Comparison of ENCODE assay signal across 12 cellular contexts in the genomic region with DNA sequence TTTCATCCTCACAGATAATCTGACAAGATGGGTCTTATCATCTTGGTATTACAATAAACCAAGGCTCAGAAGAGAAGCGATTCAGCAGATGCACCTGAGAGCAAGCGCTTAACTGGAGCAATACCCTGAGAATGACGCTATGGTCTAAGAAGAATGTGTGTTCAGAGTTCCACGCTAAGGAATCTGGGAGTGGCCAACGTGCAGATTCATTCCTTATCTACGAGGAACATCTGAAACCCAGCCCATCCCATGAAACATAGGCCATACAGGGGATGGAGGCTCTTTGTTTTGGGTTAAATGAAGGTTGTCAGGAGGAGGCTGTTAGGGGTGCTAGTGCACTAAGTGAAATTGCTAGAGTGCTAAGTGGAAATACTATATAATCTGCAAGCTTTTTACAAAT. TPM values are rescaled to one million over a fixed set of nuclear protein-coding genes. Genes with fewer than 3 reads are reported as not detected.
A peak's percentile ranks its signal among the peaks of the same experiment; 100 is the strongest.
DNase-seq lines count a peak whose midpoint lies in the region; ATAC-seq, FAIRE-seq and TF ChIP-seq lines count a peak whose summit lies in the region.
"Had no signal": no experiment of that assay in that cellular context is flagged by ENCODE, and none has a peak within 500 bp of the region (broad histone marks: within the 10 kb centered on the region; RNA-seq: fewer than 3 reads in every experiment).

No MANE protein-coding gene starts in this region.

- ATAC-seq in left colon, result peak; percentile 38
- no peak for ATAC-seq in GM18520 (IDR thresholded peaks at IDR 0.05; ENCODE audit: unreplicated experiment)
- ATAC-seq: SK-N-SH treated with all-trans-retinoic acid at 6 μM for 48 hours had no signal

- H3K4me1 ChIP-seq in CD8-positive, alpha-beta memory T cell (ENCODE audit: insufficient read depth, low read length), result peaks cover 66% of the 10 kb centered on the region
- peaks cover 0 to 12% of the 10 kb centered on the region in 2 experiments; a peak in 2 of 4 replicates for H3K4me1 ChIP-seq in SK-N-SH (ENCODE audit: control insufficient read depth in 1 of 2, insufficient read depth in 2 of 2, low read depth in 1 of 2, low read length in 1 of 2)
- H3K4me1 ChIP-seq in uterus, result no peaks in the 10 kb centered on the region

- POLR2A ChIA-PET in CD8-positive, alpha-beta memory T cell (lab: Charles Lee), result interaction anchor here (1.1 to 1.6 kb wide), 2 partner anchors 25 to 56 kb away, joined by 4 to 9 read pairs; no protein-coding TSS in a partner anchor
- POLR2A ChIA-PET in activated CD4-positive, alpha-beta memory T cell treated with anti-CD3 and anti-CD28 coated beads, Interleukin-2, amount 10 ng/mL, durations not matched to agents 7 days and 5 days (lab: Charles Lee), result interaction anchor here (0.7 to 5.5 kb wide), 11 partner anchors 25 to 275 kb away, joined by 3 to 21 read pairs (median 8); partner anchors contain the start of genes KDM8 and NSMCE1
- POLR2A ChIA-PET in SK-N-SH (lab: Yijun Ruan, JAX), result interaction anchor here (1.5 kb wide), 1 partner anchor 29 kb away, joined by 6 read pairs; the partner anchor contains the start of gene KDM8

- H3K9me3 ChIP-seq in CD8-positive, alpha-beta memory T cell (ENCODE audit: low read length), result no peaks in the 10 kb centered on the region
- H3K9me3 ChIP-seq in SK-N-SH (no peaks in the 10 kb centered on the region), uterus (no peaks in the 10 kb centered on the region)

- H3K36me3 Mint-ChIP-seq in CD8-positive, alpha-beta memory T cell, result no peaks in the 10 kb centered on the region
- H3K36me3 Mint-ChIP-seq in activated CD4-positive, alpha-beta memory T cell treated with anti-CD3 and anti-CD28 coated beads, Interleukin-2, amount 10 ng/mL, durations not matched to agents 7 days and 5 days (ENCODE audit: low read depth), result peaks cover 11% of the 10 kb centered on the region
- H3K36me3 Mint-ChIP-seq in T-helper 2 cell treated with Interferon-gamma antibody and Interleukin-4, amounts not matched to agents 5 μg/mL and 100 μg/mL, for 36 hours (ENCODE audit: low read depth), result peaks cover 10% of the 10 kb centered on the region

- peaks cover 0 to 2% (median 1%) of the 10 kb centered on the region in 5 donors for H3K9me3 Mint-ChIP-seq in CD8-positive, alpha-beta memory T cell
- H3K9me3 Mint-ChIP-seq in activated CD4-positive, alpha-beta memory T cell treated with anti-CD3 and anti-CD28 coated beads, Interleukin-2, amount 10 ng/mL, durations not matched to agents 7 days and 5 days, result peaks cover 10% of the 10 kb centered on the region
- peaks cover 14% of the 10 kb centered on the region for H3K9me3 Mint-ChIP-seq in T-helper 2 cell treated with Interferon-gamma antibody and Interleukin-4, amounts not matched to agents 5 μg/mL and 100 μg/mL, for 36 hours

- peaks cover 52 to 72% (median 63%) of the 10 kb centered on the region in 3 donors for H3K4me1 Mint-ChIP-seq in CD8-positive, alpha-beta memory T cell
- H3K4me1 Mint-ChIP-seq in activated CD4-positive, alpha-beta memory T cell treated with anti-CD3 and anti-CD28 coated beads, Interleukin-2, amount 10 ng/mL, durations not matched to agents 7 days and 5 days, result peaks cover 76% of the 10 kb centered on the region
- peaks cover 65% of the 10 kb centered on the region for H3K4me1 Mint-ChIP-seq in T-helper 2 cell treated with Interferon-gamma antibody and Interleukin-4, amounts not matched to agents 5 μg/mL and 100 μg/mL, for 36 hours (ENCODE audit: low read depth)

- H3K9me2 ChIP-seq in SK-N-SH, result no peaks in the 10 kb centered on the region

- H3K9ac ChIP-seq in SK-N-SH, result no peak overlapping the region

- TF ChIP-seq POLR2A in uterus (IDR thresholded peaks at IDR 0.05), result no peak

- no peak overlapping the region for H2AFZ ChIP-seq in SK-N-SH (ENCODE audit: low read depth)

- 54% methylated on average over 6 of the region's 6 CpGs for WGBS in SK-N-SH (ENCODE audit: low lambda C conversion rate)

- DNase-seq in CD8-positive, alpha-beta memory T cell, result no peak
- DNase-seq in HTR-8/SVneo (ENCODE audit: insufficient read length, low spot score), result peak; percentile 21
- no peak for DNase-seq in activated CD4-positive, alpha-beta memory T cell treated with anti-CD3 and anti-CD28 coated beads, Interleukin-2, amount 10 ng/mL, durations not matched to agents 7 days and 5 days
- no peak for DNase-seq in left colon
- DNase-seq in SK-N-SH, result no peak
- no peak for DNase-seq in T-helper 2 cell treated with Interferon-gamma antibody and Interleukin-4, amounts not matched to agents 5 μg/mL and 100 μg/mL, for 36 hours (ENCODE audit: low spot score)
- DNase-seq in uterus, result no peak
- DNase-seq: NCI-H1092 treated with DMSO at 0.1 percent for 48 hours had no signal

- no peak overlapping the region for H3K27ac ChIP-seq in CD8-positive, alpha-beta memory T cell (ENCODE audit: low read depth, low read length)
- H3K27ac ChIP-seq in SK-N-SH (ENCODE audit: low read depth in 2 of 2, low read length in 1 of 2) (peak overlapping the region in 1 of 2 experiments; percentile 61; a peak in 1 of 4 replicates), uterus (no peak overlapping the region)

- no peaks in the 10 kb centered on the region for H3K79me2 ChIP-seq in SK-N-SH (ENCODE audit: insufficient read depth)

- no peaks in the 10 kb centered on the region for H4K20me1 ChIP-seq in SK-N-SH (ENCODE audit: insufficient read depth)

- no peak for FAIRE-seq in HTR-8/SVneo (lab: Jason Lieb, UNC)

- intact Hi-C loops in left colon (cut with DNase I, micrococcal nuclease), result no loop called here
- intact Hi-C loops in uterus (cut with DNase I; ENCODE audit: low total_unique reads), result loop anchor here (5.0 kb wide), 1 partner anchor 283 kb away; no protein-coding TSS in a partner anchor

- H3K27me3 Mint-ChIP-seq in CD8-positive, alpha-beta memory T cell, result no peaks in the 10 kb centered on the region
- H3K27me3 Mint-ChIP-seq in activated CD4-positive, alpha-beta memory T cell treated with anti-CD3 and anti-CD28 coated beads, Interleukin-2, amount 10 ng/mL, durations not matched to agents 7 days and 5 days, result no peaks in the 10 kb centered on the region
- no peaks in the 10 kb centered on the region for H3K27me3 Mint-ChIP-seq in T-helper 2 cell treated with Interferon-gamma antibody and Interleukin-4, amounts not matched to agents 5 μg/mL and 100 μg/mL, for 36 hours (ENCODE audit: low read depth)
- H3K27me3 Mint-ChIP-seq: memory B cell; stimulated activated naive CD8-positive, alpha-beta T cell treated with anti-CD3 and anti-CD28 coated beads, Interleukin-15, amount 100 ng/mL, for 72 hours had no signal

- TF ChIP-seq CTCF in SK-N-SH (IDR thresholded peaks at IDR 0.05), result no peak
- TF ChIP-seq CTCF in uterus (IDR thresholded peaks at IDR 0.05), result no peak

- TF ChIP-seq RAD21 in SK-N-SH (IDR thresholded peaks at IDR 0.05; ENCODE audit: low read length), result no peak

- no peaks in the 10 kb centered on the region for H3K27me3 ChIP-seq in CD8-positive, alpha-beta memory T cell (ENCODE audit: insufficient read depth, low read length, poor library complexity, severe bottlenecking)
- no peaks in the 10 kb centered on the region for H3K27me3 ChIP-seq in SK-N-SH (ENCODE audit: insufficient read depth)
- no peaks in the 10 kb centered on the region for H3K27me3 ChIP-seq in uterus

- H3K27ac Mint-ChIP-seq in CD8-positive, alpha-beta memory T cell, result peak overlapping the region; percentile 90 to 99 (median 94)
- H3K27ac Mint-ChIP-seq in activated CD4-positive, alpha-beta memory T cell treated with anti-CD3 and anti-CD28 coated beads, Interleukin-2, amount 10 ng/mL, durations not matched to agents 7 days and 5 days, result peak overlapping the region; percentile 93
- H3K27ac Mint-ChIP-seq in T-helper 2 cell treated with Interferon-gamma antibody and Interleukin-4, amounts not matched to agents 5 μg/mL and 100 μg/mL, for 36 hours, result no peak overlapping the region
- H3K27ac Mint-ChIP-seq: memory B cell had no signal

- H3K4me3 Mint-ChIP-seq in CD8-positive, alpha-beta memory T cell, result no peak overlapping the region
- H3K4me3 Mint-ChIP-seq in activated CD4-positive, alpha-beta memory T cell treated with anti-CD3 and anti-CD28 coated beads, Interleukin-2, amount 10 ng/mL, durations not matched to agents 7 days and 5 days, result no peak overlapping the region
- H3K4me3 Mint-ChIP-seq in T-helper 2 cell treated with Interferon-gamma antibody and Interleukin-4, amounts not matched to agents 5 μg/mL and 100 μg/mL, for 36 hours, result no peak overlapping the region
- H3K4me3 Mint-ChIP-seq: memory B cell had no signal

- H3K4me2 ChIP-seq in SK-N-SH, result no peak overlapping the region

- TF ChIP-seq EP300 in SK-N-SH (IDR thresholded peaks at IDR 0.05; ENCODE audit: borderline replicate concordance in 1 of 2, low read depth in 1 of 2, low read length in 1 of 2), result no peak

- CTCF ChIA-PET in CD8-positive, alpha-beta memory T cell (lab: Charles Lee), result interaction anchor here (1.4 to 7.3 kb wide), 7 partner anchors 19 to 289 kb away, joined by 6 to 104 read pairs (median 16); no protein-coding TSS in a partner anchor
- CTCF ChIA-PET in activated CD4-positive, alpha-beta memory T cell treated with anti-CD3 and anti-CD28 coated beads, Interleukin-2, amount 10 ng/mL, durations not matched to agents 7 days and 5 days (lab: Charles Lee), result interaction anchor here (1.1 to 1.8 kb wide), 3 partner anchors 20 to 272 kb away, joined by 4 to 12 read pairs (median 5); no protein-coding TSS in a partner anchor
- CTCF ChIA-PET in SK-N-SH (lab: Yijun Ruan, JAX), result interaction anchor here (0.9 to 8.5 kb wide), 4 partner anchors 21 to 65 kb away, joined by 3 to 68 read pairs (median 4); no protein-coding TSS in a partner anchor

- H3F3A ChIP-seq in SK-N-SH (replicated peaks; ENCODE audit: insufficient read depth), result peaks cover 9% of the 10 kb centered on the region

- H3K4me3 ChIP-seq in CD8-positive, alpha-beta memory T cell (ENCODE audit: low read length), result no peak overlapping the region
- no peak overlapping the region for H3K4me3 ChIP-seq in SK-N-SH (ENCODE audit: low read depth in 2 of 2, low read length in 1 of 2)
- H3K4me3 ChIP-seq in uterus, result no peak overlapping the region

- no peaks in the 10 kb centered on the region for H3K36me3 ChIP-seq in CD8-positive, alpha-beta memory T cell (ENCODE audit: insufficient read depth, low read length)
- H3K36me3 ChIP-seq in SK-N-SH (replicated peaks in 1 of 2; ENCODE audit: control insufficient read depth in 1 of 2, insufficient read depth in 2 of 2, low read length in 1 of 2), result no peaks in the 10 kb centered on the region
- no peaks in the 10 kb centered on the region for H3K36me3 ChIP-seq in uterus

TF ChIP-seq in SK-N-SH, 30 proteins besides CTCF, POLR2A, EP300 and RAD21:
- TF ChIP-seq TEAD4 (IDR thresholded peaks at IDR 0.05; ENCODE audit: borderline replicate concordance, insufficient read depth), result no peak
TF ChIP-seq in SK-N-SH: peak in this region for 0.

RNA-seq across cellular contexts. Expression of gene KDM8, which starts 28.5 kb away (rescaled TPM):
- 10 to 100 TPM in 1 of 2 experiments, 1 to 10 TPM in 1; 9.1 to 10.8 TPM for total RNA-seq in CD8-positive, alpha-beta memory T cell
- 5.6 TPM for polyA plus RNA-seq in CD8-positive, alpha-beta memory T cell
- total RNA-seq in activated CD4-positive, alpha-beta memory T cell treated with anti-CD3 and anti-CD28 coated beads, Interleukin-2, amount 10 ng/mL, durations not matched to agents 7 days and 5 days, result 10 to 100 TPM; 12.7 to 14.3 TPM
- 1 to 10 TPM; 8.8 to 9.6 TPM for total RNA-seq in left colon
- polyA plus RNA-seq in SK-N-SH (2012; rRNA removed), result 3.3 and 3.9 TPM in 2 replicates
- 1.5 and 2.2 TPM in 2 replicates for polyA plus RNA-seq in SK-N-SH (2012; cell fraction: cytosol; rRNA removed)
- polyA plus RNA-seq in SK-N-SH (2012; cell fraction: nucleus; rRNA removed), result 10.9 and 11.8 TPM in 2 replicates
- 10 to 100 TPM in 2 of 4 donors, 1 to 10 TPM in 1, not detected in 1; 4.1 to 31.0 (median 11.5) TPM for total RNA-seq in uterus
